Comparison of ENCODE assay signal across 1 cellular context in the genomic region with DNA sequence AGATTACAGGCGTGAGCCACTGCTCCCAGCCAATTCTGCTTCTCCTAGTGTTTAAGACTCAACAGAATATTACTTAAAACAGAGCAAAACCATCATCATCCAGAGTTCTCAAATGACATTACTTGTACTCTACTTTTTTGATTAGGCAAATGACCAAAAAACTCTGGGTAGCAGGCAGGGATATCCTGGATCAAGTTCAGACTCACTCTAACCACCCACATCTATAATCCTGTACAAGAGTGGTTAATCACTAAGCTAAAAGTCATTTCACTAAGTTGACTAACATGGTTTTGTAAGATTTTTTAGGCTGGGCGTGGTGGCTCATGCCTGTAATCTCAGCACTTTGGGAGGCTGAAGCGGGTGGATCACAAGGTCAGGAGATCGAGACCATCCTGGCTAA.
TF ChIP-seq lines count a peak whose summit lies in the region.

No MANE protein-coding gene starts in this region.

TF ChIP-seq in IMR-90, 13 proteins besides CTCF, POLR2A, EP300 and RAD21:
- TF ChIP-seq FOS (IDR thresholded peaks at IDR 0.05; ENCODE audit: low read depth, low read length) (no peak), BHLHE40 (IDR thresholded peaks at IDR 0.05; ENCODE audit: low read depth, low read length) (no peak), CEBPB (IDR thresholded peaks at IDR 0.05; ENCODE audit: low read depth, low read length) (no peak), SMC3 (IDR thresholded peaks at IDR 0.05; ENCODE audit: low read depth, low read length) (no peak), MXI1 (IDR thresholded peaks at IDR 0.05; ENCODE audit: borderline replicate concordance, low read depth, low read length) (no peak), MAZ (IDR thresholded peaks at IDR 0.05; ENCODE audit: borderline replicate concordance, low read depth, low read length) (no peak), RFX5 (IDR thresholded peaks at IDR 0.05; ENCODE audit: low read depth, low read length) (no peak), RCOR1 (IDR thresholded peaks at IDR 0.05; ENCODE audit: insufficient replicate concordance, low read length) (no peak)
- TF ChIP-seq, protein P1, sequence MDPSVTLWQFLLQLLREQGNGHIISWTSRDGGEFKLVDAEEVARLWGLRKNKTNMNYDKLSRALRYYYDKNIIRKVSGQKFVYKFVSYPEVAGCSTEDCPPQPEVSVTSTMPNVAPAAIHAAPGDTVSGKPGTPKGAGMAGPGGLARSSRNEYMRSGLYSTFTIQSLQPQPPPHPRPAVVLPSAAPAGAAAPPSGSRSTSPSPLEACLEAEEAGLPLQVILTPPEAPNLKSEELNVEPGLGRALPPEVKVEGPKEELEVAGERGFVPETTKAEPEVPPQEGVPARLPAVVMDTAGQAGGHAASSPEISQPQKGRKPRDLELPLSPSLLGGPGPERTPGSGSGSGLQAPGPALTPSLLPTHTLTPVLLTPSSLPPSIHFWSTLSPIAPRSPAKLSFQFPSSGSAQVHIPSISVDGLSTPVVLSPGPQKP (IDR thresholded peaks at IDR 0.05; ENCODE audit: borderline replicate concordance, low read depth, low read length): no peak
- TF ChIP-seq, protein P2, sequence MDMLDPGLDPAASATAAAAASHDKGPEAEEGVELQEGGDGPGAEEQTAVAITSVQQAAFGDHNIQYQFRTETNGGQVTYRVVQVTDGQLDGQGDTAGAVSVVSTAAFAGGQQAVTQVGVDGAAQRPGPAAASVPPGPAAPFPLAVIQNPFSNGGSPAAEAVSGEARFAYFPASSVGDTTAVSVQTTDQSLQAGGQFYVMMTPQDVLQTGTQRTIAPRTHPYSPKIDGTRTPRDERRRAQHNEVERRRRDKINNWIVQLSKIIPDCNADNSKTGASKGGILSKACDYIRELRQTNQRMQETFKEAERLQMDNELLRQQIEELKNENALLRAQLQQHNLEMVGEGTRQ (IDR thresholded peaks at IDR 0.05; ENCODE audit: low read depth, low read length): no peak
